1 cellular context compared by ENCODE assay signal in the genomic region with DNA sequence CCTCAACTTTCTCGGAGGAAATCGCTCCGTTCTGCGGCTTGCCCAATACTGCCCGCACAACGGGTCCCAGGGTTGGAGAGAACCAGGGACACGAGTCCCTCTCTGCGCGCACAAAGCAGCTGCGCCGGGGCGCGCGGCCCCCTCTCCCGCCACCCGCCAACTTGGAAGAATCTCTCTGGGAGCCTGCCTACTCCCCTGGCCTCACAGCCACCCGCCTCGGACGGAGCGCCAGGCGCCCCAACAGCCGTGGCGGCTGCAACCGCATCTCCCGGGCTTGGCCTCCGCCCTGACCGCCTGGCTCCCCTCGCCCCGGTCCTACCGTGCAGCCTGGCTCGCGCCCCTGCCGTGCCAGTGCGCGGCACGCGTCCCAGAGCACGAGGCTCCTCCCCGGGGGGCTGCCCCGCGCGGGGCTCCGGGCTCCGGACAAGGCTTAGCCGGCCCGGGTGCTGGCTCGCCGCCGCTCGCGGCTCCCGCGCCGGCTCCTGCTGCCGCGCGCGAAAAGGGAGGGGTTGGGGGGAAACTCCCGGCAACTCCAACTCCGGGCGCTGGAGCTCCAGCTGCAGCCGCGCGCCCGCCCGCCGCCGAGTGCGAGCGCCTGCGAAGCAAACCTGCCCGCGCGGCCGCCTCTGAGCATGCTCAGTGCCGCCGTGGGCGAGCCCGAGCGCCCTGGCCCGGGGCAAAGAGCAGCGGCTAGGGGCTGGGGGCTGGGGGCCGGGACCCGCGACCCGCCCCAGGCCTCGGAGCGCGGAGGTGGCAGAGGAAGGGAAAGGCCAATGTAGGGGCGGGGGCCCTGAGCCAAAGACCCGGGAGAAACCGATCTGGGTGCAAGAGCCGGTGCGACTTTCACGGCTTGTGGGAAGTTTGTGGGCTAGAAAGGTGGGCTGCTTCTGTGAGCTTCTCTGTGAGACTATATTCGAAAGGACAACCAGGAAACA.
TF ChIP-seq lines count a peak whose summit lies in the region.

A gene (minus strand): TSS at position 589 of the 935 bp plus-strand sequence. CDS start 75,329 bp downstream, outside the sequence.

TF ChIP-seq in K562, 482 proteins besides CTCF, POLR2A, EP300 and RAD21 (continued from another document):
- TF ChIP-seq CAMTA2 (CRISPR knock-in tag; conservative IDR thresholded peaks at IDR 0.05) (no peak), NCOA4 (IDR thresholded peaks at IDR 0.05; ENCODE audit: partially characterized antibody) (no peak)
- TF ChIP-seq, protein P1, sequence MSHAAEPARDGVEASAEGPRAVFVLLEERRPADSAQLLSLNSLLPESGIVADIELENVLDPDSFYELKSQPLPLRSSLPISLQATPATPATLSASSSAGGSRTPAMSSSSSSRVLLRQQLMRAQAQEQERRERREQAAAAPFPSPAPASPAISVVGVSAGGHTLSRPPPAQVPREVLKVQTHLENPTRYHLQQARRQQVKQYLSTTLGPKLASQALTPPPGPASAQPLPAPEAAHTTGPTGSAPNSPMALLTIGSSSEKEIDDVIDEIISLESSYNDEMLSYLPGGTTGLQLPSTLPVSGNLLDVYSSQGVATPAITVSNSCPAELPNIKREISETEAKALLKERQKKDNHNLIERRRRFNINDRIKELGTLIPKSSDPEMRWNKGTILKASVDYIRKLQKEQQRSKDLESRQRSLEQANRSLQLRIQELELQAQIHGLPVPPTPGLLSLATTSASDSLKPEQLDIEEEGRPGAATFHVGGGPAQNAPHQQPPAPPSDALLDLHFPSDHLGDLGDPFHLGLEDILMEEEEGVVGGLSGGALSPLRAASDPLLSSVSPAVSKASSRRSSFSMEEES (CRISPR knock-in tag; IDR thresholded peaks at IDR 0.05): no peak
